Comparison of ENCODE assay signal across 9 cellular contexts in genomic region chr7:47513741-47514241, GRCh38.
A peak's percentile ranks its signal among the peaks of the same experiment; 100 is the strongest.
DNase-seq lines count a peak whose midpoint lies in the region; ATAC-seq and TF ChIP-seq lines count a peak whose summit lies in the region.
"Had no signal": no experiment of that assay in that cellular context is flagged by ENCODE, and none has a peak within 500 bp of the region (broad histone marks: within the 10 kb centered on the region; RNA-seq: fewer than 3 reads in every experiment).

No MANE protein-coding gene starts in this region.

- peaks cover 31% of the 10 kb centered on the region for H3K4me1 Mint-ChIP-seq in progenitor cell of endocrine pancreas (ENCODE audit: low read depth)

- H3K9me3 ChIP-seq in gastroesophageal sphincter: no peaks in the 10 kb centered on the region

- H3K27me3 ChIP-seq in BJ (ENCODE audit: control insufficient read depth, insufficient read depth, low read length) (no peaks in the 10 kb centered on the region), gastroesophageal sphincter (no peaks in the 10 kb centered on the region)

- no peak overlapping the region for H3K4me3 Mint-ChIP-seq in progenitor cell of endocrine pancreas (ENCODE audit: low read depth)

- no peak for TF ChIP-seq EP300 in gastroesophageal sphincter (IDR thresholded peaks at IDR 0.05)

- ATAC-seq in gastroesophageal sphincter (peak; percentile 79), GM18868 (IDR thresholded peaks at IDR 0.05; ENCODE audit: unreplicated experiment) (no peak), GM18873 (IDR thresholded peaks at IDR 0.05; ENCODE audit: low FRiP score, unreplicated experiment) (no peak)

- peaks cover 30% of the 10 kb centered on the region for H3K36me3 ChIP-seq in BJ (ENCODE audit: control insufficient read depth, insufficient read depth, low read length)
- H3K36me3 ChIP-seq in gastroesophageal sphincter: no peaks in the 10 kb centered on the region

- 7 to 13% methylated on average over 8 to 9 of the region's 12 CpGs for WGBS in gastroesophageal sphincter (ENCODE audit: low coverage in 1 of 2), 2 donors

- no peaks in the 10 kb centered on the region for H3K27me3 Mint-ChIP-seq in progenitor cell of endocrine pancreas

- H3K4me3 ChIP-seq in BJ (ENCODE audit: low read depth, low read length) (no peak overlapping the region), gastroesophageal sphincter (no peak overlapping the region)

- peak overlapping the region; percentile 30 for H3K27ac ChIP-seq in RWPE1
- peak overlapping the region in 3 of 4 donors; percentile 40 to 71 (median 53) for H3K27ac ChIP-seq in gastroesophageal sphincter

- TF ChIP-seq CTCF in BJ (IDR thresholded peaks at IDR 0.05; ENCODE audit: insufficient read depth, low read depth, low read length) (no peak), RWPE1 (conservative IDR thresholded peaks at IDR 0.05; ENCODE audit: low read depth) (no peak), gastroesophageal sphincter (IDR thresholded peaks at IDR 0.05) (no peak), progenitor cell of endocrine pancreas (IDR thresholded peaks at IDR 0.05; ENCODE audit: unreplicated experiment) (no peak)

- DNase-seq in BJ (ENCODE audit: low read depth): peak; percentile 84
- no peak for DNase-seq in RWPE1 (ENCODE audit: low spot score)
- DNase-seq in progenitor cell of endocrine pancreas (ENCODE audit: low spot score, unreplicated experiment): no peak
- no peak for DNase-seq in erythroblast (lab: John Stamatoyannopoulos, UW)
- DNase-seq in NCI-H774 (lab: John Stamatoyannopoulos, UW): no peak
- DNase-seq: SW 1271 had no signal

- POLR2A ChIA-PET in BJ (lab: Charles Lee) (interaction anchor here (0.6 kb wide), 1 partner anchor 20 kb away, joined by 7 read pairs; no protein-coding TSS in a partner anchor), RWPE1 (lab: Yijun Ruan, JAX; ENCODE audit: low non-redundant PET) (no interaction called here)

- CTCF ChIA-PET in BJ (lab: Yijun Ruan, JAX): interaction anchor here (1.4 kb wide), 1 partner anchor 12 kb away, joined by 5 read pairs; no protein-coding TSS in a partner anchor
- CTCF ChIA-PET in RWPE1 (lab: Yijun Ruan, JAX): interaction anchor here (1.1 kb wide), 1 partner anchor 70 kb away, joined by 4 read pairs; no protein-coding TSS in a partner anchor

- H3K36me3 Mint-ChIP-seq in progenitor cell of endocrine pancreas (ENCODE audit: insufficient read depth): peaks cover 16% of the 10 kb centered on the region

- H3K9me3 Mint-ChIP-seq in progenitor cell of endocrine pancreas (ENCODE audit: low read depth): no peaks in the 10 kb centered on the region

- TF ChIP-seq POLR2A in gastroesophageal sphincter (IDR thresholded peaks at IDR 0.05): no peak
- TF ChIP-seq POLR2A in erythroblast (IDR thresholded peaks at IDR 0.05; ENCODE audit: low read length): no peak

- peaks cover 2 to 81% (median 20%) of the 10 kb centered on the region in 3 donors for H3K4me1 ChIP-seq in gastroesophageal sphincter

- H3K27ac Mint-ChIP-seq in progenitor cell of endocrine pancreas: peak overlapping the region; percentile 49
